ENCODE assay signal across 1 cellular context in genomic region chr13:76980075-76980718, GRCh38.
TF ChIP-seq lines count a peak whose summit lies in the region.

No MANE protein-coding gene starts in this region.

TF ChIP-seq in HepG2, 621 proteins besides CTCF, POLR2A, EP300 and RAD21 (continued from another document and continues in another):
- TF ChIP-seq REST (IDR thresholded peaks at IDR 0.05; ENCODE audit: borderline replicate concordance in 1 of 2, low read depth in 1 of 2, low read length in 2 of 2) (0 out of 4 replicates have a peak, but pooled peaks of 1 of the 2 experiments have one; percentile 21), ZNF839 (CRISPR knock-in tag; IDR thresholded peaks at IDR 0.05; ENCODE audit: borderline replicate concordance) (no peak), CCDC6 (CRISPR knock-in tag; IDR thresholded peaks at IDR 0.05) (no peak), DPF2 (CRISPR knock-in tag; IDR thresholded peaks at IDR 0.05; ENCODE audit: borderline replicate concordance, low read depth) (no peak), PPARG (CRISPR knock-in tag; conservative IDR thresholded peaks at IDR 0.05) (no peak), XRCC5 (optimal IDR thresholded peaks at IDR 0.05; ENCODE audit: low read length) (peak; percentile 89), ZNF33B (CRISPR knock-in tag; IDR thresholded peaks at IDR 0.05) (no peak), FOXJ3 (CRISPR knock-in tag; IDR thresholded peaks at IDR 0.05; ENCODE audit: borderline replicate concordance) (no peak), NBN (conservative IDR thresholded peaks at IDR 0.05) (no peak), THAP11 (CRISPR knock-in tag; IDR thresholded peaks at IDR 0.05) (0 out of 2 replicates have a peak, but pooled peaks have one; percentile 17), ZNF746 (CRISPR knock-in tag; IDR thresholded peaks at IDR 0.05) (no peak), ZNF331 (CRISPR knock-in tag; IDR thresholded peaks at IDR 0.05) (peak; percentile 82), JUN (CRISPR knock-in tag; IDR thresholded peaks at IDR 0.05) (no peak), ZNF687 (CRISPR knock-in tag; IDR thresholded peaks at IDR 0.05) (peak; percentile 66), CEBPG (CRISPR knock-in tag; IDR thresholded peaks at IDR 0.05) (0 out of 2 replicates have a peak, but pooled peaks have one; percentile 10), BHLHE40 (IDR thresholded peaks at IDR 0.05; ENCODE audit: low read length) (peak; percentile 22; the same call in 1 of the 2 replicates), ARNT (IDR thresholded peaks at IDR 0.05) (no peak), FOXO1 (CRISPR knock-in tag; IDR thresholded peaks at IDR 0.05) (0 out of 2 replicates have a peak, but pooled peaks have one; percentile 16), CBX5 (CRISPR knock-in tag; IDR thresholded peaks at IDR 0.05; ENCODE audit: borderline replicate concordance) (peak; percentile 57; the same call in 1 of the 2 replicates), REPIN1 (CRISPR knock-in tag; IDR thresholded peaks at IDR 0.05; ENCODE audit: borderline replicate concordance, low read depth) (0 out of 2 replicates have a peak, but pooled peaks have one; percentile 28), RBM39 (IDR thresholded peaks at IDR 0.05; ENCODE audit: low read depth, low read length, poor library complexity, severe bottlenecking) (peak; percentile 65), SKIL (CRISPR knock-in tag; IDR thresholded peaks at IDR 0.05; ENCODE audit: borderline replicate concordance) (no peak), CREM (IDR thresholded peaks at IDR 0.05) (no peak), CREM (CRISPR knock-in tag; IDR thresholded peaks at IDR 0.05) (no peak), ISL2 (CRISPR knock-in tag; IDR thresholded peaks at IDR 0.05) (0 out of 2 replicates have a peak, but pooled peaks have one; percentile 18), MED1 (CRISPR knock-in tag; IDR thresholded peaks at IDR 0.05) (no peak), DRAP1 (CRISPR knock-in tag; IDR thresholded peaks at IDR 0.05) (0 out of 2 replicates have a peak, but pooled peaks have one; percentile 28), HNRNPLL (IDR thresholded peaks at IDR 0.05; ENCODE audit: low read depth, low read length, poor library complexity, severe bottlenecking) (peak; percentile 41)
- TF ChIP-seq, protein P1, sequence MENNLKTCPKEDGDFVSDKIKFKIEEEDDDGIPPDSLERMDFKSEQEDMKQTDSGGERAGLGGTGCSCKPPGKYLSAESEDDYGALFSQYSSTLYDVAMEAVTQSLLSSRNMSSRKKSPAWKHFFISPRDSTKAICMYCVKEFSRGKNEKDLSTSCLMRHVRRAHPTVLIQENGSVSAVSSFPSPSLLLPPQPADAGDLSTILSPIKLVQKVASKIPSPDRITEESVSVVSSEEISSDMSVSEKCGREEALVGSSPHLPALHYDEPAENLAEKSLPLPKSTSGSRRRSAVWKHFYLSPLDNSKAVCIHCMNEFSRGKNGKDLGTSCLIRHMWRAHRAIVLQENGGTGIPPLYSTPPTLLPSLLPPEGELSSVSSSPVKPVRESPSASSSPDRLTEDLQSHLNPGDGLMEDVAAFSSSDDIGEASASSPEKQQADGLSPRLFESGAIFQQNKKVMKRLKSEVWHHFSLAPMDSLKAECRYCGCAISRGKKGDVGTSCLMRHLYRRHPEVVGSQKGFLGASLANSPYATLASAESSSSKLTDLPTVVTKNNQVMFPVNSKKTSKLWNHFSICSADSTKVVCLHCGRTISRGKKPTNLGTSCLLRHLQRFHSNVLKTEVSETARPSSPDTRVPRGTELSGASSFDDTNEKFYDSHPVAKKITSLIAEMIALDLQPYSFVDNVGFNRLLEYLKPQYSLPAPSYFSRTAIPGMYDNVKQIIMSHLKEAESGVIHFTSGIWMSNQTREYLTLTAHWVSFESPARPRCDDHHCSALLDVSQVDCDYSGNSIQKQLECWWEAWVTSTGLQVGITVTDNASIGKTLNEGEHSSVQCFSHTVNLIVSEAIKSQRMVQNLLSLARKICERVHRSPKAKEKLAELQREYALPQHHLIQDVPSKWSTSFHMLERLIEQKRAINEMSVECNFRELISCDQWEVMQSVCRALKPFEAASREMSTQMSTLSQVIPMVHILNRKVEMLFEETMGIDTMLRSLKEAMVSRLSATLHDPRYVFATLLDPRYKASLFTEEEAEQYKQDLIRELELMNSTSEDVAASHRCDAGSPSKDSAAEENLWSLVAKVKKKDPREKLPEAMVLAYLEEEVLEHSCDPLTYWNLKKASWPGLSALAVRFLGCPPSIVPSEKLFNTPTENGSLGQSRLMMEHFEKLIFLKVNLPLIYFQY (CRISPR knock-in tag; IDR thresholded peaks at IDR 0.05; ENCODE audit: borderline replicate concordance) = peak; percentile 62; the same call in 1 of the 2 replicates
- TF ChIP-seq, protein P2, sequence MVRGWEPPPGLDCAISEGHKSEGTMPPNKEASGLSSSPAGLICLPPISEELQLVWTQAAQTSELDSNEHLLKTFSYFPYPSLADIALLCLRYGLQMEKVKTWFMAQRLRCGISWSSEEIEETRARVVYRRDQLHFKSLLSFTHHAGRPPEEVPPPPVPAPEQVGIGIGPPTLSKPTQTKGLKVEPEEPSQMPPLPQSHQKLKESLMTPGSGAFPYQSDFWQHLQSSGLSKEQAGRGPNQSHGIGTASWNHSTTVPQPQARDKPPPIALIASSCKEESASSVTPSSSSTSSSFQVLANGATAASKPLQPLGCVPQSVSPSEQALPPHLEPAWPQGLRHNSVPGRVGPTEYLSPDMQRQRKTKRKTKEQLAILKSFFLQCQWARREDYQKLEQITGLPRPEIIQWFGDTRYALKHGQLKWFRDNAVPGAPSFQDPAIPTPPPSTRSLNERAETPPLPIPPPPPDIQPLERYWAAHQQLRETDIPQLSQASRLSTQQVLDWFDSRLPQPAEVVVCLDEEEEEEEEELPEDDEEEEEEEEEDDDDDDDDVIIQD (CRISPR knock-in tag; IDR thresholded peaks at IDR 0.05; ENCODE audit: low read depth) = 0 out of 2 replicates have a peak, but pooled peaks have one; percentile 22
- TF ChIP-seq, protein P3, sequence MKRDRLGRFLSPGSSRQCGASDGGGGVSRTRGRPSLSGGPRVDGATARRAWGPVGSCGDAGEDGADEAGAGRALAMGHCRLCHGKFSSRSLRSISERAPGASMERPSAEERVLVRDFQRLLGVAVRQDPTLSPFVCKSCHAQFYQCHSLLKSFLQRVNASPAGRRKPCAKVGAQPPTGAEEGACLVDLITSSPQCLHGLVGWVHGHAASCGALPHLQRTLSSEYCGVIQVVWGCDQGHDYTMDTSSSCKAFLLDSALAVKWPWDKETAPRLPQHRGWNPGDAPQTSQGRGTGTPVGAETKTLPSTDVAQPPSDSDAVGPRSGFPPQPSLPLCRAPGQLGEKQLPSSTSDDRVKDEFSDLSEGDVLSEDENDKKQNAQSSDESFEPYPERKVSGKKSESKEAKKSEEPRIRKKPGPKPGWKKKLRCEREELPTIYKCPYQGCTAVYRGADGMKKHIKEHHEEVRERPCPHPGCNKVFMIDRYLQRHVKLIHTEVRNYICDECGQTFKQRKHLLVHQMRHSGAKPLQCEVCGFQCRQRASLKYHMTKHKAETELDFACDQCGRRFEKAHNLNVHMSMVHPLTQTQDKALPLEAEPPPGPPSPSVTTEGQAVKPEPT (CRISPR knock-in tag; IDR thresholded peaks at IDR 0.05; ENCODE audit: low read depth) = no peak
- TF ChIP-seq, protein P4, sequence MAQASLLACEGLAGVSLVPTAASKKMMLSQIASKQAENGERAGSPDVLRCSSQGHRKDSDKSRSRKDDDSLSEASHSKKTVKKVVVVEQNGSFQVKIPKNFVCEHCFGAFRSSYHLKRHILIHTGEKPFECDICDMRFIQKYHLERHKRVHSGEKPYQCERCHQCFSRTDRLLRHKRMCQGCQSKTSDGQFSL (CRISPR knock-in tag; IDR thresholded peaks at IDR 0.05) = no peak
- TF ChIP-seq, protein P5, sequence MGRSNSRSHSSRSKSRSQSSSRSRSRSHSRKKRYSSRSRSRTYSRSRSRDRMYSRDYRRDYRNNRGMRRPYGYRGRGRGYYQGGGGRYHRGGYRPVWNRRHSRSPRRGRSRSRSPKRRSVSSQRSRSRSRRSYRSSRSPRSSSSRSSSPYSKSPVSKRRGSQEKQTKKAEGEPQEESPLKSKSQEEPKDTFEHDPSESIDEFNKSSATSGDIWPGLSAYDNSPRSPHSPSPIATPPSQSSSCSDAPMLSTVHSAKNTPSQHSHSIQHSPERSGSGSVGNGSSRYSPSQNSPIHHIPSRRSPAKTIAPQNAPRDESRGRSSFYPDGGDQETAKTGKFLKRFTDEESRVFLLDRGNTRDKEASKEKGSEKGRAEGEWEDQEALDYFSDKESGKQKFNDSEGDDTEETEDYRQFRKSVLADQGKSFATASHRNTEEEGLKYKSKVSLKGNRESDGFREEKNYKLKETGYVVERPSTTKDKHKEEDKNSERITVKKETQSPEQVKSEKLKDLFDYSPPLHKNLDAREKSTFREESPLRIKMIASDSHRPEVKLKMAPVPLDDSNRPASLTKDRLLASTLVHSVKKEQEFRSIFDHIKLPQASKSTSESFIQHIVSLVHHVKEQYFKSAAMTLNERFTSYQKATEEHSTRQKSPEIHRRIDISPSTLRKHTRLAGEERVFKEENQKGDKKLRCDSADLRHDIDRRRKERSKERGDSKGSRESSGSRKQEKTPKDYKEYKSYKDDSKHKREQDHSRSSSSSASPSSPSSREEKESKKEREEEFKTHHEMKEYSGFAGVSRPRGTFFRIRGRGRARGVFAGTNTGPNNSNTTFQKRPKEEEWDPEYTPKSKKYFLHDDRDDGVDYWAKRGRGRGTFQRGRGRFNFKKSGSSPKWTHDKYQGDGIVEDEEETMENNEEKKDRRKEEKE (IDR thresholded peaks at IDR 0.05) = no peak
- TF ChIP-seq, protein P6, sequence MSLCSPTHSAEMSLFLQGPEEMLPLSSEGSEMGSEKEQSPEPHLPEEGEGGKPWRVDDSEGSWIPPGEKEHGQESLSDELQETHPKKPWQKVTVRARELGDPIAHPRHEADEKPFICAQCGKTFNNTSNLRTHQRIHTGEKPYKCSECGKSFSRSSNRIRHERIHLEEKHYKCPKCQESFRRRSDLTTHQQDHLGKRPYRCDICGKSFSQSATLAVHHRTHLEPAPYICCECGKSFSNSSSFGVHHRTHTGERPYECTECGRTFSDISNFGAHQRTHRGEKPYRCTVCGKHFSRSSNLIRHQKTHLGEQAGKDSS (CRISPR knock-in tag; IDR thresholded peaks at IDR 0.05; ENCODE audit: borderline replicate concordance, low read depth) = peak; percentile 57; the same call in 1 of the 2 replicates
